Comparison of ENCODE assay signal across 23 cellular contexts in the genomic region with DNA sequence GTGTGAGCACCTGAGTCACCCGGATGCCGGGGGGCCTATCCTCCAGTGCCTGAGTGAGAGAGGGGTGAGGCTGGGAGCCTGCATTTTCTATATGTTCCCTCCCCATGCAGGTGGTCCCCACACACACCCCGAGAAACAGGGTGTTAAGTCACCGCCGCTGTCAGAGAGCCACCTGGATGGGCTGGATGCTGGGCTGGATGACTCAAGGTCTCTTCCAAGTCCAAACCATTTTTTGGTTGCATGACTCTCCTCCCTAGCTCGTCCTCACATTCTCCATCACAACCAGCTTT. TPM values are rescaled to one million over a fixed set of nuclear protein-coding genes. Genes with fewer than 3 reads are reported as not detected.
DNase-seq lines count a peak whose midpoint lies in the region; ATAC-seq, FAIRE-seq and TF ChIP-seq lines count a peak whose summit lies in the region.
"Had no signal": no experiment of that assay in that cellular context is flagged by ENCODE, and none has a peak within 500 bp of the region (broad histone marks: within the 10 kb centered on the region; RNA-seq: fewer than 3 reads in every experiment).

No MANE protein-coding gene starts in this region.

- H3K36me3 ChIP-seq in IMR-90 (ENCODE audit: control insufficient read depth, insufficient read depth, low read length) (no peaks in the 10 kb centered on the region), kidney (ENCODE audit: control insufficient read depth in 1 of 2, insufficient read depth in 2 of 2, low read length in 2 of 2) (no peaks in the 10 kb centered on the region), A673 (ENCODE audit: insufficient read depth, low read length, poor library complexity, severe bottlenecking) (no peaks in the 10 kb centered on the region)
- H3K36me3 ChIP-seq: BLaER1 had no signal

- H3K18ac ChIP-seq in IMR-90 (ENCODE audit: low read depth, low read length) = no peak overlapping the region

- H3K9me3 Mint-ChIP-seq in chondrocyte (ENCODE audit: low read depth) = no peaks in the 10 kb centered on the region
- no peaks in the 10 kb centered on the region for H3K9me3 Mint-ChIP-seq in type B pancreatic cell
- H3K9me3 Mint-ChIP-seq: CD4-positive, CD25-positive, alpha-beta regulatory T cell; CD8-positive, alpha-beta T cell; H9 had no signal

- CTCF ChIA-PET in IMR-90 (lab: Yijun Ruan, JAX) = no interaction called here
- CTCF ChIA-PET in A673 (lab: Charles Lee) = no interaction called here

- no peak overlapping the region for H2BK15ac ChIP-seq in IMR-90 (ENCODE audit: low read depth, low read length)

- no peak overlapping the region for H2AFZ ChIP-seq in IMR-90 (replicated peaks; ENCODE audit: low read length, poor library complexity)

- H2BK20ac ChIP-seq in IMR-90 (ENCODE audit: low read depth, low read length) = no peak overlapping the region

- intact Hi-C loops in IMR-90 (cut with micrococcal nuclease) (no loop called here), kidney (cut with DNase I) (no loop called here), A673 (cut with micrococcal nuclease; ENCODE audit: unreplicated experiment) (no loop called here)

- no peaks in the 10 kb centered on the region for H3K79me1 ChIP-seq in IMR-90 (ENCODE audit: low read depth in 1 of 2, low read length in 2 of 2)

- no peak for TF ChIP-seq POLR2A in IMR-90 (IDR thresholded peaks at IDR 0.05; ENCODE audit: low read depth, low read length)

- no peak for DNase-seq in IMR-90
- peak; percentile 77 for DNase-seq in chondrocyte (ENCODE audit: low spot score)
- peak; percentile 49 for DNase-seq in kidney
- no peak for DNase-seq in type B pancreatic cell (ENCODE audit: extremely low spot score, unreplicated experiment)
- DNase-seq in COLO668 (lab: John Stamatoyannopoulos, UW; ENCODE audit: unreplicated experiment) = no peak
- no peak for DNase-seq in iPS-NIHi7 (ENCODE audit: extremely low spot score)
- no peak for DNase-seq in A673 (ENCODE audit: low spot score)
- DNase-seq: Calu3; CD4-positive, CD25-positive, alpha-beta regulatory T cell; CD8-positive, alpha-beta T cell; DMS53; DMS79 treated with DMSO at 0.1 percent for 48 hours; GF-D8; H9 had no signal

- no peak overlapping the region for H4K5ac ChIP-seq in IMR-90 (ENCODE audit: low read depth, low read length)

- no peak overlapping the region for H2BK120ac ChIP-seq in IMR-90 (ENCODE audit: low read depth, low read length)

- H3K27ac Mint-ChIP-seq in chondrocyte (ENCODE audit: unreplicated experiment) (no peak overlapping the region), type B pancreatic cell (peak overlapping the region; percentile 15)
- H3K27ac Mint-ChIP-seq: B cell; CD8-positive, alpha-beta T cell had no signal

- no peak for FAIRE-seq in kidney (lab: Jason Lieb, UNC)
- FAIRE-seq: GM18507 had no signal

- H3K56ac ChIP-seq in IMR-90 (ENCODE audit: extremely low read depth, insufficient read depth, low read length) = no peak overlapping the region

- H3K9ac ChIP-seq in IMR-90 (ENCODE audit: low read depth, low read length) (no peak overlapping the region), kidney (ENCODE audit: low read length in 2 of 2) (no peak overlapping the region)
- H3K9ac ChIP-seq: BLaER1 had no signal

- H3K9me1 ChIP-seq in IMR-90 (ENCODE audit: insufficient read depth, low read length) = 0 out of 2 replicates have a peak, but pooled peaks cover 4% of the 10 kb centered on the region

- BruUV-seq in IMR-90 (replicated peaks; lab: Mats Ljungman, UMichigan) (no TSS peak), A673 (replicated peaks; lab: Mats Ljungman, UMichigan) (no TSS peak)

- H4K20me1 ChIP-seq in IMR-90 (ENCODE audit: insufficient read depth, low read length) = no peaks in the 10 kb centered on the region
- H4K20me1 ChIP-seq: BLaER1 had no signal

- no peak overlapping the region for H3K4me2 ChIP-seq in IMR-90 (ENCODE audit: low read depth, low read length)

- peaks cover 18% of the 10 kb centered on the region for H3K27me3 Mint-ChIP-seq in chondrocyte (ENCODE audit: low read depth)
- peaks cover 16% of the 10 kb centered on the region for H3K27me3 Mint-ChIP-seq in type B pancreatic cell
- H3K27me3 Mint-ChIP-seq: B cell had no signal

- no peak for TF ChIP-seq RAD21 in IMR-90 (IDR thresholded peaks at IDR 0.05; ENCODE audit: low read length)

- no peak overlapping the region for H4K91ac ChIP-seq in IMR-90 (ENCODE audit: insufficient read depth, low read depth, low read length)

- peak overlapping the region; percentile 57 for H2AK9ac ChIP-seq in IMR-90 (replicated peaks; ENCODE audit: low read depth, low read length, poor library complexity)

- H3K27ac ChIP-seq in IMR-90 (ENCODE audit: insufficient read depth, low read length) (no peak overlapping the region), kidney (ENCODE audit: low read depth in 2 of 2, low read length in 2 of 2) (no peak overlapping the region), A673 (ENCODE audit: low read depth, low read length, poor library complexity, severe bottlenecking) (no peak overlapping the region)
- H3K27ac ChIP-seq: BLaER1, C4-2B had no signal

- H3K14ac ChIP-seq in IMR-90 (replicated peaks; ENCODE audit: low read depth, low read length) = no peak overlapping the region

- H3K4me3 ChIP-seq in IMR-90 (ENCODE audit: insufficient read depth, low read depth, low read length) (no peak overlapping the region), kidney (ENCODE audit: low read length in 2 of 2) (no peak overlapping the region), A673 (ENCODE audit: low read depth, low read length, poor library complexity, severe bottlenecking) (no peak overlapping the region)
- H3K4me3 ChIP-seq: BLaER1 had no signal

- H4K8ac ChIP-seq in IMR-90 (ENCODE audit: low read depth in 2 of 2, low read length in 2 of 2) = no peak overlapping the region

- H3K9me3 ChIP-seq in IMR-90 (ENCODE audit: control insufficient read depth, insufficient read depth, low read length) (no peaks in the 10 kb centered on the region), kidney (ENCODE audit: control insufficient read depth in 1 of 2, low read length in 2 of 2) (no peaks in the 10 kb centered on the region), A673 (ENCODE audit: low read depth, low read length, poor library complexity, severe bottlenecking) (no peaks in the 10 kb centered on the region)
- H3K9me3 ChIP-seq: BLaER1 had no signal

- no peak overlapping the region for H2BK5ac ChIP-seq in IMR-90 (ENCODE audit: low read depth, low read length, poor library complexity, severe bottlenecking)

- no peaks in the 10 kb centered on the region for H3K4me1 ChIP-seq in IMR-90 (ENCODE audit: control insufficient read depth, insufficient read depth, low read length)
- no peaks in the 10 kb centered on the region for H3K4me1 ChIP-seq in kidney (ENCODE audit: control insufficient read depth in 1 of 2, insufficient read depth in 1 of 2, low read depth in 1 of 2, low read length in 2 of 2)
- peaks cover under 1% of the 10 kb centered on the region for H3K4me1 ChIP-seq in A673 (ENCODE audit: insufficient read depth, low read length, poor library complexity, severe bottlenecking)

- in situ Hi-C loops in IMR-90 (cut with MboI; ENCODE audit: low sequenced_read_pairs) = no loop called here

- no peak overlapping the region for H3K4ac ChIP-seq in IMR-90 (ENCODE audit: low read depth, low read length)

- POLR2A ChIA-PET in IMR-90 (lab: Charles Lee; ENCODE audit: unreplicated experiment) (no interaction called here), A673 (lab: Charles Lee; ENCODE audit: low non-redundant PET) (no interaction called here)

- WGBS in IMR-90 (ENCODE audit: extremely low coverage in 2 of 2, insufficient read length in 1 of 2), 2 experiments = 94% methylated on average over 3 of the region's 6 CpGs; no CpG with 5 or more reads in 1 of the 2 experiments

- no peak overlapping the region for H2AK5ac ChIP-seq in IMR-90 (ENCODE audit: low read depth, low read length)

- no peaks in the 10 kb centered on the region for H3K4me1 Mint-ChIP-seq in chondrocyte (ENCODE audit: low read depth)
- peaks cover 9% of the 10 kb centered on the region for H3K4me1 Mint-ChIP-seq in type B pancreatic cell (ENCODE audit: unreplicated experiment)

- ATAC-seq in IMR-90 (ENCODE audit: low read depth) = no peak
- ATAC-seq in GM18858 (IDR thresholded peaks at IDR 0.05; ENCODE audit: unreplicated experiment) = no peak
- ATAC-seq: CD8-positive, alpha-beta T cell; HCT116 had no signal

- H3K27me3 ChIP-seq in IMR-90 (ENCODE audit: control insufficient read depth, insufficient read depth, low read length) (peaks cover 8% of the 10 kb centered on the region), A673 (replicated peaks; ENCODE audit: insufficient read depth, low read depth, low read length, poor library complexity) (peaks cover 5% of the 10 kb centered on the region)
- H3K27me3 ChIP-seq: BLaER1 had no signal

- H3K36me3 Mint-ChIP-seq in chondrocyte (ENCODE audit: low read depth) (no peaks in the 10 kb centered on the region), type B pancreatic cell (no peaks in the 10 kb centered on the region)
- H3K36me3 Mint-ChIP-seq: CD4-positive, CD25-positive, alpha-beta regulatory T cell; CD8-positive, alpha-beta T cell had no signal

- H3K4me3 Mint-ChIP-seq in chondrocyte (ENCODE audit: unreplicated experiment) (no peak overlapping the region), type B pancreatic cell (no peak overlapping the region)
- H3K4me3 Mint-ChIP-seq: B cell; CD8-positive, alpha-beta T cell; H9 had no signal

- dilution Hi-C loops in IMR-90 (cut with HindIII; ENCODE audit: low sequenced_read_pairs, unreplicated experiment) = no loop called here

- H3K23ac ChIP-seq in IMR-90 (ENCODE audit: low read depth, low read length) = no peak overlapping the region

- TF ChIP-seq CTCF in IMR-90 (conservative IDR thresholded peaks at IDR 0.05; ENCODE audit: low read depth, low read length) = no peak
- TF ChIP-seq CTCF in chondrocyte (IDR thresholded peaks at IDR 0.05) = no peak
- no peak for TF ChIP-seq CTCF in kidney (IDR thresholded peaks at IDR 0.05; ENCODE audit: borderline replicate concordance, extremely low read depth, insufficient read depth)
- no peak for TF ChIP-seq CTCF in type B pancreatic cell (conservative IDR thresholded peaks at IDR 0.05)
- TF ChIP-seq CTCF in A673 (conservative IDR thresholded peaks at IDR 0.05; ENCODE audit: low read depth, low read length) = no peak

RNA-seq across cellular contexts. Expression of a gene that starts 2.9 kb away (rescaled TPM):
- total RNA-seq in IMR-90 (2012; rRNA removed) = not detected in 2 replicates
- polyA plus RNA-seq in IMR-90 (2012; rRNA removed) = 0.02 TPM in 1 of 2 replicates, not detected in the other
- polyA plus RNA-seq in IMR-90 (2012; cell fraction: cytosol; rRNA removed) = 0.03 TPM in 1 of 2 replicates, not detected in the other
- 0.04 and 0.07 TPM in 2 replicates for polyA plus RNA-seq in IMR-90 (2012; cell fraction: nucleus; rRNA removed; ENCODE audit: low replicate concordance)
- 0.29 TPM in 1 of 3 replicates, not detected in the others for total RNA-seq in chondrocyte
- total RNA-seq in kidney = not detected
- 0.39 TPM for polyA plus RNA-seq in kidney (ENCODE audit: insufficient read depth, low read depth, low replicate concordance)
- 0.36 and 1.0 TPM in 2 replicates for total RNA-seq in type B pancreatic cell (ENCODE audit: low replicate concordance)
- total RNA-seq in A673 (2021) = not detected in 2 replicates
- total RNA-seq: A172, Calu3, G401, H4, H9 had no signal

RNA-seq across cellular contexts. Expression of a gene that starts 58.0 kb away (rescaled TPM):
- total RNA-seq in IMR-90 (2012; rRNA removed) (12.0 and 13.6 TPM in 2 replicates), chondrocyte (18.0 to 21.2 TPM (median 18.6 TPM) in 3 replicates), kidney (16.0 TPM), type B pancreatic cell (ENCODE audit: low replicate concordance) (19.9 and 23.4 TPM in 2 replicates), A673 (2021) (19.5 and 20.7 TPM in 2 replicates)
- polyA plus RNA-seq in IMR-90 (2012; rRNA removed) (6.8 and 7.8 TPM in 2 replicates), kidney (ENCODE audit: insufficient read depth, low read depth, low replicate concordance) (2.3 TPM)
- 2.4 and 2.8 TPM in 2 replicates for polyA plus RNA-seq in IMR-90 (2012; cell fraction: cytosol; rRNA removed)
- polyA plus RNA-seq in IMR-90 (2012; cell fraction: nucleus; rRNA removed; ENCODE audit: low replicate concordance) = 4.6 and 22.7 TPM in 2 replicates

Comparison
In these comparisons a context has a peak if more than half of its experiments do, and no peak if none do; other contexts are left out.
1. DNase-seq: peak in chondrocyte (single experiment) and kidney (single experiment); none in IMR-90 (single experiment), type B pancreatic cell (single experiment), COLO668 (single experiment), iPS-NIHi7 (single experiment) and A673 (single experiment).